8 cellular contexts compared by ENCODE assay signal in the genomic region with DNA sequence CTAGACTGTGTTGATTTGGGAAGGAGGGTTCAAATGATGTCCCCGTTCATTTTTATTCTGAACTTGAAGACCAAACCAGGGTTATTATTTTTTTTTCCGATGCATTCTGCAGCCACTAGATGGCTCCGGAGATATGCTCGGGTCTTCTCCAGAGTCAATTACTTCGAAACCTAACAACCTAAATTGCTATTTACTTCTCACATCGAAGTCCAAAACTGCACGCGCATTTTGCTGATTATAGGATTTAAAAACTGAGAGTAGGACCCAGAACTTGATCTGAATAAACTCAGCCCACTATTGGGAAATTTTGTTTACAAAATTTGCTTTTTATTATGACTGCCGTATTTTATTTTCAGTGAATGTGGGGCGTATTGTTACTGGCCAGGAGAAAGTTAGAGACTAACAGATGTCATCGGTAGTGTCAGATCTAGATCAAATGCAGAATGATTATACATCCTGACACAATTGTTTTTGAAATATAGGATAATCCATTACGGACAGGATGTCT.
DNase-seq lines count a peak whose midpoint lies in the region; ATAC-seq and TF ChIP-seq lines count a peak whose summit lies in the region.

No MANE protein-coding gene starts in this region.

- no peak overlapping the region for H2AFZ ChIP-seq in DND-41 (ENCODE audit: low read depth, low read length)

- H3K36me3 Mint-ChIP-seq in nephron progenitor cell (ENCODE audit: low read depth) = no peaks in the 10 kb centered on the region

- H3K9me3 Mint-ChIP-seq in nephron progenitor cell = peaks cover 3% of the 10 kb centered on the region

- no peaks in the 10 kb centered on the region for H4K20me1 ChIP-seq in DND-41 (ENCODE audit: insufficient read depth, low read length)

- no peak for TF ChIP-seq POLR2A in GM18505 (IDR thresholded peaks at IDR 0.05; ENCODE audit: borderline replicate concordance, extremely low read depth, insufficient read depth, insufficient read length)

- H3K4me3 ChIP-seq in DND-41 (ENCODE audit: low read depth in 1 of 2, low read length in 2 of 2) (no peak overlapping the region), epithelial cell of esophagus (ENCODE audit: low read length) (peak overlapping the region; percentile 20)

- ATAC-seq in DND-41 (ENCODE audit: insufficient read depth, low read depth) (no peak), GM18519 (IDR thresholded peaks at IDR 0.05; ENCODE audit: low FRiP score, unreplicated experiment) (no peak), HG03025 (IDR thresholded peaks at IDR 0.05; ENCODE audit: low FRiP score, unreplicated experiment) (no peak), GM18505 (IDR thresholded peaks at IDR 0.05; ENCODE audit: unreplicated experiment) (no peak)

- no peaks in the 10 kb centered on the region for H3K79me2 ChIP-seq in DND-41 (ENCODE audit: insufficient read depth, low read length)

- DNase-seq in DND-41 (peak; percentile 9), HS-5 (ENCODE audit: low read depth) (peak; percentile 47), SHP77 (lab: John Stamatoyannopoulos, UW) (peak; percentile 81 to 83), epithelial cell of esophagus (ENCODE audit: low read depth) (peak; percentile 52), nephron progenitor cell (peak; percentile 24)

- peaks cover 22% of the 10 kb centered on the region for H3K4me1 Mint-ChIP-seq in nephron progenitor cell

- H3K4me1 ChIP-seq in DND-41 (ENCODE audit: insufficient read depth, low read length) = no peaks in the 10 kb centered on the region

- peak; percentile 65 for TF ChIP-seq CTCF in DND-41 (IDR thresholded peaks at IDR 0.05; ENCODE audit: borderline replicate concordance, extremely low read depth, low read length, poor library complexity, severe bottlenecking)
- TF ChIP-seq CTCF in epithelial cell of esophagus (IDR thresholded peaks at IDR 0.05; ENCODE audit: insufficient read depth, low read depth, low read length, missing control alignments) = peak; percentile 84
- TF ChIP-seq CTCF in nephron progenitor cell (IDR thresholded peaks at IDR 0.05) = peak; percentile 81

- H3K4me3 Mint-ChIP-seq in nephron progenitor cell = peak overlapping the region; percentile 70

- H3K27ac ChIP-seq in DND-41 (ENCODE audit: low read length) = no peak overlapping the region

- no peak overlapping the region for H3K4me2 ChIP-seq in DND-41 (ENCODE audit: insufficient read depth, low read length)

- no peak overlapping the region for H3K27ac Mint-ChIP-seq in nephron progenitor cell

- H3K36me3 ChIP-seq in DND-41 (ENCODE audit: insufficient read depth, low read length) = no peaks in the 10 kb centered on the region

- peaks cover 3% of the 10 kb centered on the region for H3K27me3 Mint-ChIP-seq in nephron progenitor cell (ENCODE audit: low read depth, poor library complexity)

- no peak overlapping the region for H3K9ac ChIP-seq in DND-41 (ENCODE audit: low read depth, low read length)

- H3K27me3 ChIP-seq in DND-41 (ENCODE audit: insufficient read depth, low read length, poor library complexity) = no peaks in the 10 kb centered on the region

- H3K9me3 ChIP-seq in DND-41 (ENCODE audit: insufficient read depth, low read length, severe bottlenecking) = no peaks in the 10 kb centered on the region

Comparison
In these comparisons a context has a peak if more than half of its experiments do, and no peak if none do; other contexts are left out.
1. DNase-seq: peak in every context shown above with its lines; median percentile 82 in SHP77; 52 in epithelial cell of esophagus; 47 in HS-5; 24 in nephron progenitor cell; 9 in DND-41.